10 cellular contexts compared by ENCODE assay signal in genomic region chrX:30576881-30577280, GRCh38. TPM values are rescaled to one million over a fixed set of nuclear protein-coding genes. Genes with fewer than 3 reads are reported as not detected.
DNase-seq lines count a peak whose midpoint lies in the region; ATAC-seq and TF ChIP-seq lines count a peak whose summit lies in the region.
"Had no signal": no experiment of that assay in that cellular context is flagged by ENCODE, and none has a peak within 500 bp of the region (broad histone marks: within the 10 kb centered on the region; RNA-seq: fewer than 3 reads in every experiment).

No MANE protein-coding gene starts in this region.

- H3K36me3 ChIP-seq in CD4-positive, alpha-beta memory T cell (ENCODE audit: insufficient read depth, low read length) = no peaks in the 10 kb centered on the region

- peaks cover 5% of the 10 kb centered on the region for H3K4me1 ChIP-seq in CD4-positive, alpha-beta memory T cell (ENCODE audit: insufficient read depth, low read length)

- in situ Hi-C loops in GM13976 (cut with MboI; ENCODE audit: low sequenced_read_pairs, unreplicated experiment) = loop anchor here (10.0 kb wide), 1 partner anchor 138 kb away; no protein-coding TSS in a partner anchor

- DNase-seq in CD4-positive, alpha-beta memory T cell = no peak
- no peak for DNase-seq in activated CD4-positive, alpha-beta memory T cell treated with anti-CD3 and anti-CD28 coated beads, Interleukin-2, amount 10 ng/mL, durations not matched to agents 7 days and 5 days
- DNase-seq in naive thymus-derived CD8-positive, alpha-beta T cell = peak in 1 of 10 donors; percentile 1
- no peak for DNase-seq in omental fat pad (ENCODE audit: low spot score)
- no peak for DNase-seq in GM13976 (ENCODE audit: low spot score)
- DNase-seq in NCI-H1048 (lab: John Stamatoyannopoulos, UW) = no peak

- POLR2A ChIA-PET in CD4-positive, alpha-beta memory T cell (lab: Charles Lee; ENCODE audit: partially characterized antibody) = interaction anchor here (1.0 kb wide), 1 partner anchor 11 kb away, joined by 3 read pairs; no protein-coding TSS in a partner anchor
- POLR2A ChIA-PET in activated CD4-positive, alpha-beta memory T cell treated with anti-CD3 and anti-CD28 coated beads, Interleukin-2, amount 10 ng/mL, durations not matched to agents 7 days and 5 days (lab: Charles Lee) = interaction anchor here (0.8 to 2.0 kb wide), 6 partner anchors 8 to 313 kb away, joined by 3 to 11 read pairs (median 6); partner anchors contain the start of gene TAB3
- POLR2A ChIA-PET in naive thymus-derived CD8-positive, alpha-beta T cell (lab: Charles Lee) = no interaction called here

- peaks cover 5 to 22% (median 12%) of the 10 kb centered on the region in 4 donors for H3K4me1 Mint-ChIP-seq in CD4-positive, alpha-beta memory T cell
- peaks cover 20% of the 10 kb centered on the region for H3K4me1 Mint-ChIP-seq in activated CD4-positive, alpha-beta memory T cell treated with anti-CD3 and anti-CD28 coated beads, Interleukin-2, amount 10 ng/mL, durations not matched to agents 7 days and 5 days
- peaks cover 4 to 44% (median 16%) of the 10 kb centered on the region in 4 donors for H3K4me1 Mint-ChIP-seq in naive thymus-derived CD8-positive, alpha-beta T cell
- H3K4me1 Mint-ChIP-seq: WTC11 had no signal

- CTCF ChIA-PET in CD4-positive, alpha-beta memory T cell (lab: Charles Lee; ENCODE audit: partially characterized antibody) = interaction anchor here (0.8 kb wide), 1 partner anchor 11 kb away, joined by 4 read pairs; no protein-coding TSS in a partner anchor
- CTCF ChIA-PET in activated CD4-positive, alpha-beta memory T cell treated with anti-CD3 and anti-CD28 coated beads, Interleukin-2, amount 10 ng/mL, durations not matched to agents 7 days and 5 days (lab: Charles Lee) = interaction anchor here (1.0 to 1.2 kb wide), 2 partner anchors 11 to 313 kb away, joined by 3 to 4 read pairs; partner anchors contain the start of gene TAB3

- H3K4me3 Mint-ChIP-seq in CD4-positive, alpha-beta memory T cell = peak overlapping the region; percentile 79 to 93 (median 86)
- H3K4me3 Mint-ChIP-seq in activated CD4-positive, alpha-beta memory T cell treated with anti-CD3 and anti-CD28 coated beads, Interleukin-2, amount 10 ng/mL, durations not matched to agents 7 days and 5 days = peak overlapping the region; percentile 83
- H3K4me3 Mint-ChIP-seq in naive thymus-derived CD8-positive, alpha-beta T cell = peak overlapping the region; percentile 78 to 96 (median 86)
- H3K4me3 Mint-ChIP-seq: WTC11 had no signal

- peaks cover 0 to 5% of the 10 kb centered on the region in 2 donors for H3K36me3 Mint-ChIP-seq in CD4-positive, alpha-beta memory T cell
- H3K36me3 Mint-ChIP-seq in activated CD4-positive, alpha-beta memory T cell treated with anti-CD3 and anti-CD28 coated beads, Interleukin-2, amount 10 ng/mL, durations not matched to agents 7 days and 5 days (ENCODE audit: low read depth) = peaks cover 10% of the 10 kb centered on the region
- no peaks in the 10 kb centered on the region for H3K36me3 Mint-ChIP-seq in naive thymus-derived CD8-positive, alpha-beta T cell
- H3K36me3 Mint-ChIP-seq: WTC11 had no signal

- H3K4me3 ChIP-seq in CD4-positive, alpha-beta memory T cell (ENCODE audit: low read length in 2 of 2) = peak overlapping the region in 1 of 2 donors; percentile 61

- TF ChIP-seq CTCF in omental fat pad (IDR thresholded peaks at IDR 0.05) = no peak
- no peak for TF ChIP-seq CTCF in GM13976 (IDR thresholded peaks at IDR 0.05; ENCODE audit: borderline replicate concordance, control extremely low read depth, extremely low read depth, insufficient read depth, missing control alignments)

- H3K27me3 ChIP-seq in CD4-positive, alpha-beta memory T cell (ENCODE audit: insufficient read depth, low read length) = no peaks in the 10 kb centered on the region

- ATAC-seq in GM21723 (IDR thresholded peaks at IDR 0.05; ENCODE audit: unreplicated experiment) (peak; percentile 10), omental fat pad (ENCODE audit: low FRiP score) (no peak), HG03469 (IDR thresholded peaks at IDR 0.05; ENCODE audit: unreplicated experiment) (no peak)
- ATAC-seq in naive thymus-derived CD8-positive, alpha-beta T cell = peak in 1 of 2 donors; percentile 17
- ATAC-seq: Right ventricle myocardium inferior, WTC11 had no signal

- no peaks in the 10 kb centered on the region for H3K9me3 ChIP-seq in CD4-positive, alpha-beta memory T cell (ENCODE audit: control insufficient read depth in 1 of 2, low read length in 2 of 2)

- intact Hi-C loops in CD4-positive, alpha-beta memory T cell (cut with micrococcal nuclease) = loop anchor here (2.0 to 5.0 kb wide), 2 partner anchors 75 to 312 kb away; partner anchors contain the start of genes GK and TAB3

- peak overlapping the region; percentile 65 to 91 (median 90) for H3K27ac Mint-ChIP-seq in CD4-positive, alpha-beta memory T cell
- H3K27ac Mint-ChIP-seq in activated CD4-positive, alpha-beta memory T cell treated with anti-CD3 and anti-CD28 coated beads, Interleukin-2, amount 10 ng/mL, durations not matched to agents 7 days and 5 days = peak overlapping the region; percentile 95
- H3K27ac Mint-ChIP-seq in naive thymus-derived CD8-positive, alpha-beta T cell = peak overlapping the region; percentile 76 to 97 (median 92)
- H3K27ac Mint-ChIP-seq: WTC11 had no signal

- peak overlapping the region; percentile 53 for H3K27ac ChIP-seq in CD4-positive, alpha-beta memory T cell (ENCODE audit: low read depth, low read length)

- H3K27me3 Mint-ChIP-seq in CD4-positive, alpha-beta memory T cell = no peaks in the 10 kb centered on the region
- no peaks in the 10 kb centered on the region for H3K27me3 Mint-ChIP-seq in activated CD4-positive, alpha-beta memory T cell treated with anti-CD3 and anti-CD28 coated beads, Interleukin-2, amount 10 ng/mL, durations not matched to agents 7 days and 5 days
- no peaks in the 10 kb centered on the region for H3K27me3 Mint-ChIP-seq in naive thymus-derived CD8-positive, alpha-beta T cell

- no peaks in the 10 kb centered on the region for H3K9me3 Mint-ChIP-seq in CD4-positive, alpha-beta memory T cell
- peaks cover 2% of the 10 kb centered on the region for H3K9me3 Mint-ChIP-seq in activated CD4-positive, alpha-beta memory T cell treated with anti-CD3 and anti-CD28 coated beads, Interleukin-2, amount 10 ng/mL, durations not matched to agents 7 days and 5 days
- H3K9me3 Mint-ChIP-seq in naive thymus-derived CD8-positive, alpha-beta T cell = no peaks in the 10 kb centered on the region
- H3K9me3 Mint-ChIP-seq: WTC11 had no signal

RNA-seq across cellular contexts. Expression of gene TASL, which starts 0.7 kb away (rescaled TPM):
- 1 to 10 TPM; 2.8 to 3.0 TPM for total RNA-seq in CD4-positive, alpha-beta memory T cell
- 1 to 10 TPM; 1.7 to 3.7 TPM for polyA plus RNA-seq in CD4-positive, alpha-beta memory T cell
- 1 to 10 TPM; 4.2 to 4.3 TPM for total RNA-seq in activated CD4-positive, alpha-beta memory T cell treated with anti-CD3 and anti-CD28 coated beads, Interleukin-2, amount 10 ng/mL, durations not matched to agents 7 days and 5 days
- total RNA-seq in naive thymus-derived CD8-positive, alpha-beta T cell = 1 to 10 TPM; 1.7 to 1.8 TPM
- polyA plus RNA-seq in naive thymus-derived CD8-positive, alpha-beta T cell = 1 to 10 TPM; 1.1 to 2.9 (median 2.3) TPM
- total RNA-seq in omental fat pad = 1 to 10 TPM; 1.0 to 6.6 (median 3.2) TPM
- total RNA-seq: WTC11 had no signal
